Comparison of ENCODE assay signal across 8 cellular contexts in genomic region chr6:30037182-30037788, GRCh38. TPM values are rescaled to one million over a fixed set of nuclear protein-coding genes. Genes with fewer than 3 reads are reported as not detected.
A peak's percentile ranks its signal among the peaks of the same experiment; 100 is the strongest.
DNase-seq lines count a peak whose midpoint lies in the region; ATAC-seq and TF ChIP-seq lines count a peak whose summit lies in the region.

No MANE protein-coding gene starts in this region.

- no peak overlapping the region for H2BK20ac ChIP-seq in IMR-90 (ENCODE audit: low read depth, low read length)

- H3K9me1 ChIP-seq in IMR-90 (ENCODE audit: insufficient read depth, low read length), result peaks cover 4% of the 10 kb centered on the region; the same call in 1 of the 2 replicates

- no peak overlapping the region for H2AK9ac ChIP-seq in IMR-90 (replicated peaks; ENCODE audit: low read depth, low read length, poor library complexity)

- WGBS in IMR-90 (ENCODE audit: extremely low coverage in 2 of 2, insufficient read length in 1 of 2), 2 experiments, result no CpG with 5 or more reads among the region's 4 CpGs

- no peaks in the 10 kb centered on the region; the same call in 1 of the 2 replicates for H3K4me1 ChIP-seq in IMR-90 (ENCODE audit: control insufficient read depth, insufficient read depth, low read length)

- H3K4me3 ChIP-seq in IMR-90 (ENCODE audit: insufficient read depth, low read depth, low read length), result no peak overlapping the region

- no peak overlapping the region for H3K4ac ChIP-seq in IMR-90 (ENCODE audit: low read depth, low read length)

- no peak for ATAC-seq in CD4-positive, alpha-beta T cell (ENCODE audit: poor library complexity)
- ATAC-seq in IMR-90 (ENCODE audit: low read depth) (peak; percentile 74; the same call in 1 of the 2 replicates), left lobe of liver (peak; percentile 83), GM19452 (IDR thresholded peaks at IDR 0.05; ENCODE audit: unreplicated experiment) (no peak)
- ATAC-seq in activated T-helper 17 cell treated with anti-CD3 and anti-CD28 coated beads, Interleukin-2, amount 50 U/mL, for 72 hours (replicated peaks), result peak; percentile 48

- no peak overlapping the region for H3K14ac ChIP-seq in IMR-90 (replicated peaks; ENCODE audit: low read depth, low read length)

- no peak overlapping the region for H4K5ac ChIP-seq in IMR-90 (ENCODE audit: low read depth, low read length)

- H3K27ac Mint-ChIP-seq in CD4-positive, alpha-beta T cell, result no peak overlapping the region
- peak overlapping the region; percentile 11 for H3K27ac Mint-ChIP-seq in activated T-helper 17 cell treated with anti-CD3 and anti-CD28 coated beads, Interleukin-2, amount 50 U/mL, for 72 hours

- no peak overlapping the region for H4K8ac ChIP-seq in IMR-90 (ENCODE audit: low read depth in 2 of 2, low read length in 2 of 2)

- H3K27ac ChIP-seq in CD4-positive, alpha-beta T cell (ENCODE audit: low read depth, low read length), result no peak overlapping the region
- no peak overlapping the region for H3K27ac ChIP-seq in IMR-90 (ENCODE audit: insufficient read depth, low read length)

- 0 out of 2 replicates have a peak, but pooled peaks have one; percentile 6 for TF ChIP-seq RAD21 in IMR-90 (IDR thresholded peaks at IDR 0.05; ENCODE audit: low read length)

- H3K56ac ChIP-seq in IMR-90 (ENCODE audit: extremely low read depth, insufficient read depth, low read length), result no peak overlapping the region

- POLR2A ChIA-PET in CD4-positive, alpha-beta T cell (lab: Charles Lee), result no interaction called here
- POLR2A ChIA-PET in IMR-90 (lab: Charles Lee; ENCODE audit: unreplicated experiment), result no interaction called here

- H2AFZ ChIP-seq in IMR-90 (replicated peaks; ENCODE audit: low read length, poor library complexity), result no peak overlapping the region

- dilution Hi-C loops in IMR-90 (cut with HindIII; ENCODE audit: low sequenced_read_pairs, unreplicated experiment), result no loop called here

- DNase-seq in CD4-positive, alpha-beta T cell, result no peak
- DNase-seq in IMR-90 (peak; percentile 17), left lobe of liver (ENCODE audit: low spot score) (no peak), GDM1 (lab: John Stamatoyannopoulos, UW) (no peak), G401 (ENCODE audit: low spot score) (no peak), inferior parietal cortex (ENCODE audit: extremely low spot score) (no peak)

- CTCF ChIA-PET in CD4-positive, alpha-beta T cell (lab: Charles Lee), result no interaction called here
- CTCF ChIA-PET in IMR-90 (lab: Yijun Ruan, JAX), result no interaction called here

- H2BK15ac ChIP-seq in IMR-90 (ENCODE audit: low read depth, low read length), result no peak overlapping the region

- H3K27me3 Mint-ChIP-seq in CD4-positive, alpha-beta T cell, result no peaks in the 10 kb centered on the region
- no peaks in the 10 kb centered on the region for H3K27me3 Mint-ChIP-seq in activated T-helper 17 cell treated with anti-CD3 and anti-CD28 coated beads, Interleukin-2, amount 50 U/mL, for 72 hours

- TF ChIP-seq CTCF in CD4-positive, alpha-beta T cell (IDR thresholded peaks at IDR 0.05), result peak; percentile 46
- TF ChIP-seq CTCF in IMR-90 (conservative IDR thresholded peaks at IDR 0.05; ENCODE audit: low read depth, low read length), result peak; percentile 42

- no peak overlapping the region for H2AK5ac ChIP-seq in IMR-90 (ENCODE audit: low read depth, low read length)

- BruUV-seq in IMR-90 (replicated peaks; lab: Mats Ljungman, UMichigan), result no TSS peak

- intact Hi-C loops in CD4-positive, alpha-beta T cell (cut with DNase I, micrococcal nuclease), result no loop called here
- intact Hi-C loops in IMR-90 (cut with micrococcal nuclease), result no loop called here

- H3K9ac ChIP-seq in IMR-90 (ENCODE audit: low read depth, low read length), result no peak overlapping the region

- 0 out of 2 replicates have a peak, but pooled peaks cover 1% of the 10 kb centered on the region for H3K36me3 ChIP-seq in IMR-90 (ENCODE audit: control insufficient read depth, insufficient read depth, low read length)

- no peak for TF ChIP-seq POLR2A in IMR-90 (IDR thresholded peaks at IDR 0.05; ENCODE audit: low read depth, low read length)

- no peaks in the 10 kb centered on the region for H3K9me3 Mint-ChIP-seq in CD4-positive, alpha-beta T cell
- H3K9me3 Mint-ChIP-seq in activated T-helper 17 cell treated with anti-CD3 and anti-CD28 coated beads, Interleukin-2, amount 50 U/mL, for 72 hours, result no peaks in the 10 kb centered on the region

- H3K18ac ChIP-seq in IMR-90 (ENCODE audit: low read depth, low read length), result no peak overlapping the region

- no peaks in the 10 kb centered on the region for H3K4me1 Mint-ChIP-seq in CD4-positive, alpha-beta T cell (ENCODE audit: low read depth)
- peaks cover 7% of the 10 kb centered on the region for H3K4me1 Mint-ChIP-seq in activated T-helper 17 cell treated with anti-CD3 and anti-CD28 coated beads, Interleukin-2, amount 50 U/mL, for 72 hours

- H3K79me1 ChIP-seq in IMR-90 (ENCODE audit: low read depth in 1 of 2, low read length in 2 of 2), result no peaks in the 10 kb centered on the region

- H3K27me3 ChIP-seq in CD4-positive, alpha-beta T cell (ENCODE audit: control insufficient read depth, insufficient read depth, low read length), result no peaks in the 10 kb centered on the region
- H3K27me3 ChIP-seq in IMR-90 (ENCODE audit: control insufficient read depth, insufficient read depth, low read length), result no peaks in the 10 kb centered on the region

- H3K4me2 ChIP-seq in IMR-90 (ENCODE audit: low read depth, low read length), result no peak overlapping the region

- no peak overlapping the region for H2BK5ac ChIP-seq in IMR-90 (ENCODE audit: low read depth, low read length, poor library complexity, severe bottlenecking)

- in situ Hi-C loops in IMR-90 (cut with MboI; ENCODE audit: low sequenced_read_pairs), result no loop called here
- in situ Hi-C loops in G401 (cut with HindIII; ENCODE audit: low sequenced_read_pairs), result no loop called here

- peaks cover 30% of the 10 kb centered on the region for H3K36me3 Mint-ChIP-seq in CD4-positive, alpha-beta T cell (ENCODE audit: low read depth)
- peaks cover 8% of the 10 kb centered on the region for H3K36me3 Mint-ChIP-seq in activated T-helper 17 cell treated with anti-CD3 and anti-CD28 coated beads, Interleukin-2, amount 50 U/mL, for 72 hours (ENCODE audit: low read depth)

- no peaks in the 10 kb centered on the region for H4K20me1 ChIP-seq in IMR-90 (ENCODE audit: insufficient read depth, low read length)

- no peak overlapping the region for H2BK120ac ChIP-seq in IMR-90 (ENCODE audit: low read depth, low read length)

- H4K91ac ChIP-seq in IMR-90 (ENCODE audit: insufficient read depth, low read depth, low read length), result no peak overlapping the region

- H3K23ac ChIP-seq in IMR-90 (ENCODE audit: low read depth, low read length), result no peak overlapping the region

- no peak overlapping the region for H3K4me3 Mint-ChIP-seq in CD4-positive, alpha-beta T cell
- H3K4me3 Mint-ChIP-seq in activated T-helper 17 cell treated with anti-CD3 and anti-CD28 coated beads, Interleukin-2, amount 50 U/mL, for 72 hours, result no peak overlapping the region

- H3K9me3 ChIP-seq in CD4-positive, alpha-beta T cell (ENCODE audit: control insufficient read depth, low read length), result no peaks in the 10 kb centered on the region
- no peaks in the 10 kb centered on the region for H3K9me3 ChIP-seq in IMR-90 (ENCODE audit: control insufficient read depth, insufficient read depth, low read length)

TF ChIP-seq in IMR-90, 13 proteins besides CTCF, POLR2A, EP300 and RAD21 (continues in another document):
- no peak for TF ChIP-seq MAZ (IDR thresholded peaks at IDR 0.05; ENCODE audit: borderline replicate concordance, low read depth, low read length)
- TF ChIP-seq SMC3 (IDR thresholded peaks at IDR 0.05; ENCODE audit: low read depth, low read length), result no peak; the same call in 1 of the 2 replicates
- TF ChIP-seq CEBPB (IDR thresholded peaks at IDR 0.05; ENCODE audit: low read depth, low read length), result no peak
- TF ChIP-seq, protein P1, sequence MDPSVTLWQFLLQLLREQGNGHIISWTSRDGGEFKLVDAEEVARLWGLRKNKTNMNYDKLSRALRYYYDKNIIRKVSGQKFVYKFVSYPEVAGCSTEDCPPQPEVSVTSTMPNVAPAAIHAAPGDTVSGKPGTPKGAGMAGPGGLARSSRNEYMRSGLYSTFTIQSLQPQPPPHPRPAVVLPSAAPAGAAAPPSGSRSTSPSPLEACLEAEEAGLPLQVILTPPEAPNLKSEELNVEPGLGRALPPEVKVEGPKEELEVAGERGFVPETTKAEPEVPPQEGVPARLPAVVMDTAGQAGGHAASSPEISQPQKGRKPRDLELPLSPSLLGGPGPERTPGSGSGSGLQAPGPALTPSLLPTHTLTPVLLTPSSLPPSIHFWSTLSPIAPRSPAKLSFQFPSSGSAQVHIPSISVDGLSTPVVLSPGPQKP (IDR thresholded peaks at IDR 0.05; ENCODE audit: borderline replicate concordance, low read depth, low read length), result no peak

RNA-seq across cellular contexts. Expression of gene POLR1H, which starts 23.8 kb away (rescaled TPM):
- total RNA-seq in CD4-positive, alpha-beta T cell, result 10 to 100 TPM; 36.5 to 39.4 TPM
- total RNA-seq in IMR-90 (2012; rRNA removed), result 34.6 and 35.0 TPM in 2 replicates
- 24.6 and 25.5 TPM in 2 replicates for polyA plus RNA-seq in IMR-90 (2012; rRNA removed)
- 36.5 and 36.8 TPM in 2 replicates for polyA plus RNA-seq in IMR-90 (2012; cell fraction: cytosol; rRNA removed)
- 18.3 and 22.1 TPM in 2 replicates for polyA plus RNA-seq in IMR-90 (2012; cell fraction: nucleus; rRNA removed; ENCODE audit: low replicate concordance)
- 10 to 100 TPM; 39.8 to 59.5 TPM for total RNA-seq in activated T-helper 17 cell treated with anti-CD3 and anti-CD28 coated beads, Interleukin-2, amount 50 U/mL, for 72 hours
- total RNA-seq in left lobe of liver, result 8.2 TPM
- total RNA-seq in G401 (2014; rRNA removed; shearing (Covaris generic)), result 48.2 and 50.3 TPM in 2 replicates

RNA-seq across cellular contexts. Expression of gene PPP1R11, which starts 29.7 kb away (rescaled TPM):
- total RNA-seq in CD4-positive, alpha-beta T cell, result 10 to 100 TPM; 28.3 to 28.6 TPM
- total RNA-seq in IMR-90 (2012; rRNA removed), result 15.6 and 16.7 TPM in 2 replicates
- 44.6 and 46.0 TPM in 2 replicates for polyA plus RNA-seq in IMR-90 (2012; rRNA removed)
- 24.8 and 30.0 TPM in 2 replicates for polyA plus RNA-seq in IMR-90 (2012; cell fraction: cytosol; rRNA removed)
- polyA plus RNA-seq in IMR-90 (2012; cell fraction: nucleus; rRNA removed; ENCODE audit: low replicate concordance), result 10.6 and 40.6 TPM in 2 replicates
- total RNA-seq in activated T-helper 17 cell treated with anti-CD3 and anti-CD28 coated beads, Interleukin-2, amount 50 U/mL, for 72 hours, result 10 to 100 TPM; 50.8 to 69.9 TPM
- 21.7 TPM for total RNA-seq in left lobe of liver
- 18.6 and 29.3 TPM in 2 replicates for total RNA-seq in G401 (2014; rRNA removed; shearing (Covaris generic))

RNA-seq across cellular contexts. Expression of gene RNF39, which starts 38.3 kb away (rescaled TPM):
- not detected for total RNA-seq in CD4-positive, alpha-beta T cell
- total RNA-seq in IMR-90 (2012; rRNA removed), result not detected in 2 replicates
- polyA plus RNA-seq in IMR-90 (2012; rRNA removed), result not detected in 2 replicates
- polyA plus RNA-seq in IMR-90 (2012; cell fraction: cytosol; rRNA removed), result 0.02 TPM in 1 of 2 replicates, not detected in the other
- 0.06 TPM in 1 of 2 replicates, not detected in the other for polyA plus RNA-seq in IMR-90 (2012; cell fraction: nucleus; rRNA removed; ENCODE audit: low replicate concordance)
- not detected for total RNA-seq in activated T-helper 17 cell treated with anti-CD3 and anti-CD28 coated beads, Interleukin-2, amount 50 U/mL, for 72 hours
- total RNA-seq in left lobe of liver, result 0.08 TPM
- total RNA-seq in G401 (2014; rRNA removed; shearing (Covaris generic)), result not detected in 2 replicates

Comparison
In these comparisons a context has a peak if more than half of its experiments do, and no peak if none do; other contexts are left out.
1. ATAC-seq: peak in IMR-90 (single experiment), activated T-helper 17 cell treated with anti-CD3 and anti-CD28 coated beads, Interleukin-2, amount 50 U/mL, for 72 hours (single experiment) and left lobe of liver (single experiment); none in CD4-positive, alpha-beta T cell (single experiment) and GM19452 (single experiment).